Comparison of ENCODE assay signal across 22 cellular contexts in the genomic region with DNA sequence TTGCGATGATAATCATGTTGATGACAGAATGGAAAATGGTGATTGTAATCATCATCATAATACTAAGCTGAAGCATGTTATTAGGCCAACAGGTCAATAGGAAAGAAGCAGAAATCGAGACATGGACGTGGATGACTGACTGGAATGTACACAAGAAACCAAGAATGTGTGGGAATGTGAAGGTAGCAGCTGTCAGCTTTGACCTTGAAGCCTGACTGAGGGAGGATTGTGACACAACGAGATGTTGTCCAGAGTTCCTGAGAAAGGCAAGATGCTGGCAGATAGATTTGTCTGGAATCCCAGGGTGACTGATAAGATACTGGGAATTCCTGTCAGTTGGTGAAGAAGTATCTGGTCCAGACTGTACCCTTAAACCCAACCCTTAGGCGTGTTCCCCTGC.
DNase-seq lines count a peak whose midpoint lies in the region; ATAC-seq and TF ChIP-seq lines count a peak whose summit lies in the region.
"Had no signal": no experiment of that assay in that cellular context is flagged by ENCODE, and none has a peak within 500 bp of the region (broad histone marks: within the 10 kb centered on the region; RNA-seq: fewer than 3 reads in every experiment).

No MANE protein-coding gene starts in this region.

- 22 to 30% (median 27%) methylated on average over 5 of the region's 5 CpGs for whole genome bisulfite sequencing in adrenal gland, 4 donors
- WGBS in upper lobe of left lung, 2 donors = 45 to 56% methylated on average over 5 of the region's 5 CpGs

- no peaks in the 10 kb centered on the region for H3K27me3 ChIP-seq in adrenal gland
- H3K27me3 ChIP-seq in lower lobe of right lung (ENCODE audit: low read depth) = no peaks in the 10 kb centered on the region
- H3K27me3 ChIP-seq in upper lobe of left lung = no peaks in the 10 kb centered on the region

- intact Hi-C loops in adrenal gland (cut with DNase I) = no loop called here
- intact Hi-C loops in lower lobe of right lung (cut with DNase I) = no loop called here

- peaks cover 12 to 30% of the 10 kb centered on the region in 2 donors for H3K4me1 ChIP-seq in adrenal gland (replicated peaks in 1 of 2)
- peaks cover 35% of the 10 kb centered on the region for H3K4me1 ChIP-seq in lower lobe of right lung
- peaks cover 23 to 37% (median 30%) of the 10 kb centered on the region in 4 donors for H3K4me1 ChIP-seq in upper lobe of left lung
- H3K4me1 ChIP-seq: foreskin keratinocyte had no signal

- DNase-seq in adrenal gland (peak in 6 of 7 donors; percentile 29 to 64 (median 36)), fibroblast of villous mesenchyme (ENCODE audit: low read depth) (peak; percentile 57), lower lobe of right lung (no peak), upper lobe of left lung (no peak), NOMO-1 (lab: John Stamatoyannopoulos, UW; ENCODE audit: unreplicated experiment in 2 of 2) (no peak)
- no peak for DNase-seq in activated CD4-positive, alpha-beta T cell treated with anti-CD3 and anti-CD28 coated beads for 4 hours
- no peak for DNase-seq in effector CD4-positive, alpha-beta T cell
- DNase-seq: activated B cell treated with CpG ODN at 0.5 μM for 24 hours; activated CD4-positive, alpha-beta T cell treated with anti-CD3 and anti-CD28 coated beads, Interleukin-2, amount 50 U/mL, for 48 hours; activated CD8-positive, alpha-beta memory T cell treated with anti-CD3 and anti-CD28 coated beads, Interleukin-2, amount 50 U/mL, for 4 hours; foreskin keratinocyte; hippocampal formation; naive B cell; NCI-H1092 treated with DMSO at 0.1 percent for 48 hours; NCI-H1930; retina; stimulated activated CD4-positive, alpha-beta T cell treated with anti-CD3 and anti-CD28 coated beads, Interleukin-12 subunit alpha, Interleukin-12 subunit beta, amount 100 ng/mL, for 4 hours; stimulated activated CD4-positive, alpha-beta T cell treated with anti-CD3 and anti-CD28 coated beads, Interleukin-4, amount 100 ng/mL, for 4 hours; stimulated activated naive CD4-positive, alpha-beta T cell treated with Interleukin-2 at 50 U/mL for 16 hours had no signal

- H3K36me3 ChIP-seq in adrenal gland (replicated peaks in 1 of 2) (no peaks in the 10 kb centered on the region), lower lobe of right lung (no peaks in the 10 kb centered on the region), upper lobe of left lung (no peaks in the 10 kb centered on the region)
- H3K36me3 ChIP-seq: thoracic aorta had no signal

- TF ChIP-seq CTCF in adrenal gland (IDR thresholded peaks at IDR 0.05) (no peak), fibroblast of villous mesenchyme (IDR thresholded peaks at IDR 0.05; ENCODE audit: insufficient read depth, low read depth, low read length) (no peak), lower lobe of right lung (IDR thresholded peaks at IDR 0.05) (no peak), upper lobe of left lung (IDR thresholded peaks at IDR 0.05) (no peak)

- TF ChIP-seq EP300 in upper lobe of left lung (IDR thresholded peaks at IDR 0.05) = no peak

- H3K9me3 ChIP-seq in adrenal gland (replicated peaks in 1 of 3) (no peaks in the 10 kb centered on the region), lower lobe of right lung (no peaks in the 10 kb centered on the region), upper lobe of left lung (no peaks in the 10 kb centered on the region)
- H3K9me3 ChIP-seq: thoracic aorta had no signal

- no peak overlapping the region for H3K4me3 ChIP-seq in adrenal gland
- no peak overlapping the region for H3K4me3 ChIP-seq in fibroblast of villous mesenchyme (ENCODE audit: low read depth, low read length)
- no peak overlapping the region for H3K4me3 ChIP-seq in lower lobe of right lung
- H3K4me3 ChIP-seq in upper lobe of left lung = no peak overlapping the region
- H3K4me3 ChIP-seq: thoracic aorta had no signal

- H3K27ac ChIP-seq in adrenal gland (peak overlapping the region in 2 of 5 donors; percentile 54 to 79), lower lobe of right lung (peak overlapping the region; percentile 59), upper lobe of left lung (peak overlapping the region; percentile 19 to 76 (median 51))
- H3K27ac ChIP-seq: epithelial cell of prostate, foreskin keratinocyte, thoracic aorta had no signal

- TF ChIP-seq POLR2A in adrenal gland (IDR thresholded peaks at IDR 0.05) (no peak), upper lobe of left lung (IDR thresholded peaks at IDR 0.05) (no peak)

- ATAC-seq in lower lobe of right lung (no peak), upper lobe of left lung (ENCODE audit: low FRiP score in 2 of 2) (no peak)
- ATAC-seq: activated T-helper 17 cell treated with anti-CD3 and anti-CD28 coated beads, Interleukin-2, amount 50 U/mL, for 72 hours; foreskin keratinocyte had no signal

Comparison
In these comparisons a context has a peak if more than half of its experiments do, and no peak if none do; other contexts are left out.
1. DNase-seq: peak in adrenal gland (6 of 7) and fibroblast of villous mesenchyme (single experiment); none in lower lobe of right lung (single experiment), upper lobe of left lung (0 of 2), activated CD4-positive, alpha-beta T cell treated with anti-CD3 and anti-CD28 coated beads for 4 hours (0 of 2), NOMO-1 (0 of 2) and effector CD4-positive, alpha-beta T cell (single experiment).